1 cellular context compared by ENCODE assay signal in the genomic region with DNA sequence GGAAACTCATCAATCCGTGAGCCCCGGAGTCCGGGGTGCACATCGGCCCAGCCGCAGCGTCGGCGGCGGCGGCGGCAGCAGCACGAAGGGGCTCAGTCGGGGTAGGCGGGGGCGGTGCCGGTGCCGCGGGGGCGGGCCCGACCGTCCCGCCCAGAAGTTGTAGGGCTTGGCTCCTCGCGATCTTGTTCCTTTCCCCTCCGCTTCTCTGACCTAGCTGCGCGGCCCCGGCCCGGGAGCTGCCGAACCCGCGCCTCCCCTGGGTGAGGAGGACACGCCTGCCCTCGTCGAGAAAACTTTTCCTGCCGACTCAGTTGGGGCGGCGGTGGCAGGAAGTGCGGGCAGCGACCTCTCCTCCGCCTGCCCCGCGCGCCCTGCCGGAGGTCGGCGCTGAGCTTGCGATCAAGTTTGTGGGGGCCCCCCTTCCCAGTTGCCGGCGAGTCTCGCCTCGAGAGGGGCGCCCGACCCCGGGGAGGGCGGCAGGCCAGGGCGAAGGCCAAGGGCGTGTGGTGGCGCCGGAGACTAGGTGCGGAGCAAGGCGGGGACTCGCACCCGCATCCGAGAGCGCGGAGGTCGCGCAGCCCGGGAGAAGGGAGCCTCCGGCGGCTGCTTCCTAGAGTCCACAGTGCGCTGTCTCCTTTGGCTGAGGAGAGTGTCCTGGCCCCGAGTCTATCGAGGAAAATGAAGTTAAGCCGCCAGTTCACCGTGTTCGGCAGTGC.
TF ChIP-seq lines count a peak whose summit lies in the region.

TSS of gene MAN2A1 (plus strand) at position 188 of the 716 bp plus-strand sequence. CDS start at position 679, 491 bp downstream.

TF ChIP-seq in HepG2, 621 proteins besides CTCF, POLR2A, EP300 and RAD21 (continued from another document and continues in another):
- no peak for TF ChIP-seq HIC2 (CRISPR knock-in tag; IDR thresholded peaks at IDR 0.05; ENCODE audit: low read depth)
- TF ChIP-seq, protein P1, sequence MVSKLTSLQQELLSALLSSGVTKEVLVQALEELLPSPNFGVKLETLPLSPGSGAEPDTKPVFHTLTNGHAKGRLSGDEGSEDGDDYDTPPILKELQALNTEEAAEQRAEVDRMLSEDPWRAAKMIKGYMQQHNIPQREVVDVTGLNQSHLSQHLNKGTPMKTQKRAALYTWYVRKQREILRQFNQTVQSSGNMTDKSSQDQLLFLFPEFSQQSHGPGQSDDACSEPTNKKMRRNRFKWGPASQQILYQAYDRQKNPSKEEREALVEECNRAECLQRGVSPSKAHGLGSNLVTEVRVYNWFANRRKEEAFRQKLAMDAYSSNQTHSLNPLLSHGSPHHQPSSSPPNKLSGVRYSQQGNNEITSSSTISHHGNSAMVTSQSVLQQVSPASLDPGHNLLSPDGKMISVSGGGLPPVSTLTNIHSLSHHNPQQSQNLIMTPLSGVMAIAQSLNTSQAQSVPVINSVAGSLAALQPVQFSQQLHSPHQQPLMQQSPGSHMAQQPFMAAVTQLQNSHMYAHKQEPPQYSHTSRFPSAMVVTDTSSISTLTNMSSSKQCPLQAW (CRISPR knock-in tag; IDR thresholded peaks at IDR 0.05): no peak
- no peak for TF ChIP-seq SAFB2 (CRISPR knock-in tag; IDR thresholded peaks at IDR 0.05; ENCODE audit: borderline replicate concordance, low read depth)
- TF ChIP-seq NFE2L2 (IDR thresholded peaks at IDR 0.05; ENCODE audit: low read length): no peak
- 0 out of 2 replicates have a peak, but pooled peaks have one; percentile 22 for TF ChIP-seq ZNF124 (CRISPR knock-in tag; IDR thresholded peaks at IDR 0.05)
- no peak for TF ChIP-seq ZMAT5 (CRISPR knock-in tag; IDR thresholded peaks at IDR 0.05; ENCODE audit: borderline replicate concordance, low read depth)
- 0 out of 2 replicates have a peak, but pooled peaks have one; percentile 19 for TF ChIP-seq ZNF609 (CRISPR knock-in tag; IDR thresholded peaks at IDR 0.05; ENCODE audit: borderline replicate concordance)
- TF ChIP-seq CAMTA2 (CRISPR knock-in tag; IDR thresholded peaks at IDR 0.05; ENCODE audit: borderline replicate concordance): no peak
- TF ChIP-seq CENPBD1 (CRISPR knock-in tag; IDR thresholded peaks at IDR 0.05; ENCODE audit: borderline replicate concordance, low read depth): no peak
- TF ChIP-seq ZSCAN31 (CRISPR knock-in tag; IDR thresholded peaks at IDR 0.05; ENCODE audit: low read depth): peak; percentile 11
- no peak for TF ChIP-seq SIX1 (CRISPR knock-in tag; IDR thresholded peaks at IDR 0.05; ENCODE audit: borderline replicate concordance)
- TF ChIP-seq ZNF460 (CRISPR knock-in tag; IDR thresholded peaks at IDR 0.05; ENCODE audit: borderline replicate concordance): no peak; the same call in 1 of the 2 replicates
- no peak for TF ChIP-seq NCOR1 (IDR thresholded peaks at IDR 0.05; ENCODE audit: borderline replicate concordance, low read length)
- no peak for TF ChIP-seq DDIT3 (CRISPR knock-in tag; IDR thresholded peaks at IDR 0.05)
- no peak for TF ChIP-seq POGZ (CRISPR knock-in tag; IDR thresholded peaks at IDR 0.05)
- no peak for TF ChIP-seq SOX13 (IDR thresholded peaks at IDR 0.05)
- TF ChIP-seq SOX13 (CRISPR knock-in tag; conservative IDR thresholded peaks at IDR 0.05 in 1 of 2, IDR thresholded peaks at IDR 0.05 in 1 of 2): no peak
- TF ChIP-seq ZFY (CRISPR knock-in tag; IDR thresholded peaks at IDR 0.05): no peak; the same call in 1 of the 2 replicates
- TF ChIP-seq PHF21A (CRISPR knock-in tag; IDR thresholded peaks at IDR 0.05): no peak; the same call in 1 of the 2 replicates
- no peak for TF ChIP-seq TSC22D2 (CRISPR knock-in tag; IDR thresholded peaks at IDR 0.05; ENCODE audit: borderline replicate concordance)
- TF ChIP-seq FOXA1 (IDR thresholded peaks at IDR 0.05): no peak
- no peak for TF ChIP-seq FOXA1 (CRISPR knock-in tag; IDR thresholded peaks at IDR 0.05)
- TF ChIP-seq ZNF558 (CRISPR knock-in tag; IDR thresholded peaks at IDR 0.05; ENCODE audit: borderline replicate concordance): no peak
- TF ChIP-seq ZNF530 (CRISPR knock-in tag; IDR thresholded peaks at IDR 0.05; ENCODE audit: low read depth): no peak
- TF ChIP-seq KDM6A (CRISPR knock-in tag; IDR thresholded peaks at IDR 0.05; ENCODE audit: low read depth): no peak
- TF ChIP-seq ZEB1 (IDR thresholded peaks at IDR 0.05; ENCODE audit: insufficient replicate concordance, low read depth): no peak
- TF ChIP-seq MEIS2 (CRISPR knock-in tag; IDR thresholded peaks at IDR 0.05): no peak
- TF ChIP-seq ZNF20 (CRISPR knock-in tag; IDR thresholded peaks at IDR 0.05): no peak
- no peak for TF ChIP-seq JUND (CRISPR knock-in tag; IDR thresholded peaks at IDR 0.05)
- no peak for TF ChIP-seq ZNF670 (CRISPR knock-in tag; IDR thresholded peaks at IDR 0.05; ENCODE audit: borderline replicate concordance)
- TF ChIP-seq IKZF4 (CRISPR knock-in tag; IDR thresholded peaks at IDR 0.05; ENCODE audit: borderline replicate concordance, low read depth, not compliant biosample characterization): no peak
- no peak for TF ChIP-seq ZNF780A (CRISPR knock-in tag; IDR thresholded peaks at IDR 0.05)
- TF ChIP-seq ATRX (CRISPR knock-in tag; IDR thresholded peaks at IDR 0.05; ENCODE audit: borderline replicate concordance): no peak
- 0 out of 2 replicates have a peak, but pooled peaks have one; percentile 13 for TF ChIP-seq ZBTB7A (CRISPR knock-in tag; IDR thresholded peaks at IDR 0.05)
- TF ChIP-seq WIZ (CRISPR knock-in tag; IDR thresholded peaks at IDR 0.05): no peak; the same call in 1 of the 2 replicates
- no peak for TF ChIP-seq REXO4 (CRISPR knock-in tag; IDR thresholded peaks at IDR 0.05; ENCODE audit: borderline replicate concordance)
- no peak for TF ChIP-seq ZNF292 (CRISPR knock-in tag; IDR thresholded peaks at IDR 0.05; ENCODE audit: borderline replicate concordance, low read depth)
- TF ChIP-seq HNRNPK (IDR thresholded peaks at IDR 0.05; ENCODE audit: low read depth, low read length, poor library complexity, severe bottlenecking): peak; percentile 5
- no peak for TF ChIP-seq ZNF7 (CRISPR knock-in tag; IDR thresholded peaks at IDR 0.05)
- TF ChIP-seq, protein P2, sequence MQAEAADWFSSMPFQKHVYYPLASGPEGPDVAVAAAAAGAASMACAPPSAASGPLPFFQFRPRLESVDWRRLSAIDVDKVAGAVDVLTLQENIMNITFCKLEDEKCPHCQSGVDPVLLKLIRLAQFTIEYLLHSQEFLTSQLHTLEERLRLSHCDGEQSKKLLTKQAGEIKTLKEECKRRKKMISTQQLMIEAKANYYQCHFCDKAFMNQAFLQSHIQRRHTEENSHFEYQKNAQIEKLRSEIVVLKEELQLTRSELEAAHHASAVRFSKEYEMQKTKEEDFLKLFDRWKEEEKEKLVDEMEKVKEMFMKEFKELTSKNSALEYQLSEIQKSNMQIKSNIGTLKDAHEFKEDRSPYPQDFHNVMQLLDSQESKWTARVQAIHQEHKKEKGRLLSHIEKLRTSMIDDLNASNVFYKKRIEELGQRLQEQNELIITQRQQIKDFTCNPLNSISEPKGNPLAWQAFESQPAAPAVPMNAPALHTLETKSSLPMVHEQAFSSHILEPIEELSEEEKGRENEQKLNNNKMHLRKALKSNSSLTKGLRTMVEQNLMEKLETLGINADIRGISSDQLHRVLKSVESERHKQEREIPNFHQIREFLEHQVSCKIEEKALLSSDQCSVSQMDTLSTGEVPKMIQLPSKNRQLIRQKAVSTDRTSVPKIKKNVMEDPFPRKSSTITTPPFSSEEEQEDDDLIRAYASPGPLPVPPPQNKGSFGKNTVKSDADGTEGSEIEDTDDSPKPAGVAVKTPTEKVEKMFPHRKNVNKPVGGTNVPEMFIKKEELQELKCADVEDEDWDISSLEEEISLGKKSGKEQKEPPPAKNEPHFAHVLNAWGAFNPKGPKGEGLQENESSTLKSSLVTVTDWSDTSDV (CRISPR knock-in tag; IDR thresholded peaks at IDR 0.05): no peak
- TF ChIP-seq ZNF564 (CRISPR knock-in tag; IDR thresholded peaks at IDR 0.05): no peak
- TF ChIP-seq UBTF (CRISPR knock-in tag; IDR thresholded peaks at IDR 0.05): peak; percentile 90
- no peak for TF ChIP-seq SCMH1 (CRISPR knock-in tag; IDR thresholded peaks at IDR 0.05; ENCODE audit: borderline replicate concordance)
- TF ChIP-seq ZNF615 (CRISPR knock-in tag; IDR thresholded peaks at IDR 0.05; ENCODE audit: borderline replicate concordance): no peak
